In the genomic region with DNA sequence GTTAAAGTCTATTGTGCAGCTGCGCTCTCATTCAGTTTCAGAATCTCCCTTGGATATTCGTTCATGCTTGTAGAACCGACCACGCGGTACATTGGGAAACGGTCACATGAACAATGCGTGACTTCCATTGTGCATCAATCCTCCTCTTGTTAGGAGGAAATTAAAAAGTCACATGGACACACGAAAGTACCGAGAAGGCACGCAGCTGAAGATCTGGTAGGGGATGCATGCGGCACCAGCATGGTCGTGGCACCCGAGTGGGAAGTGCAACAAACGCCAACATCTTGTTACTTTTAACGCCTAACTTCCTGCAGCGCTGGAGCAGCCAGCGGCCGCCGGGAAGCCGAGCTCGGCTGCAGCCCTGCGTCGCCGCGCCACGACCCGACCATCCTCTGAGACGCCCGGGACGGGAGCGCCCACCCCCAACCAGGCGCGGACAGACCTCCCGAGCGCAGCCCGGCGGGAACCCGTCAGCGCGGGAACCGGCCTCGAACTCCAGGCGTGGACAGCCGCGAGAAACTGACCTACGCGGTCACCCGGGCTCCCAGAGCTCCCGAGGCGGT, we compare ENCODE assay signal across 8 cellular contexts.
DNase-seq lines count a peak whose midpoint lies in the region; ATAC-seq and TF ChIP-seq lines count a peak whose summit lies in the region.

No MANE protein-coding gene starts in this region.

- H3K4me3 ChIP-seq in DOHH2 (ENCODE audit: low read length) (peak overlapping the region; percentile 67), mucosa of stomach (ENCODE audit: low read length) (peak overlapping the region; percentile 67), subcutaneous abdominal adipose tissue (ENCODE audit: low read depth in 1 of 5, low read length in 5 of 5) (peak overlapping the region; percentile 54 to 92 (median 75))

- peaks cover 46% of the 10 kb centered on the region for H3K27me3 ChIP-seq in DOHH2 (ENCODE audit: control insufficient read depth, low read length)
- H3K27me3 ChIP-seq in mucosa of stomach (ENCODE audit: control insufficient read depth, insufficient read depth, low read length): no peaks in the 10 kb centered on the region
- H3K27me3 ChIP-seq in subcutaneous abdominal adipose tissue (ENCODE audit: control insufficient read depth in 5 of 5, insufficient read depth in 4 of 5, low read length in 5 of 5): no peaks in the 10 kb centered on the region

- peak overlapping the region; percentile 64 for H3K4me2 ChIP-seq in DOHH2 (ENCODE audit: low read length)

- H3K9ac ChIP-seq in mucosa of stomach (ENCODE audit: low read length) (peak overlapping the region; percentile 73), subcutaneous abdominal adipose tissue (ENCODE audit: low read length in 5 of 5) (peak overlapping the region in 3 of 5 donors; percentile 25 to 80 (median 62))

- H3K27ac ChIP-seq in DOHH2 (ENCODE audit: low read depth, low read length) (no peak overlapping the region), subcutaneous abdominal adipose tissue (ENCODE audit: low read depth, low read length) (peak overlapping the region; percentile 81)

- no peaks in the 10 kb centered on the region for H3F3A ChIP-seq in DOHH2 (ENCODE audit: control insufficient read depth, insufficient read depth)

- H3K36me3 ChIP-seq in DOHH2 (ENCODE audit: control insufficient read depth, low read length) (no peaks in the 10 kb centered on the region), mucosa of stomach (ENCODE audit: control insufficient read depth, insufficient read depth, low read length) (no peaks in the 10 kb centered on the region), subcutaneous abdominal adipose tissue (ENCODE audit: control insufficient read depth in 5 of 5, insufficient read depth in 5 of 5, low read length in 5 of 5) (no peaks in the 10 kb centered on the region)

- no peak for TF ChIP-seq CTCF in DOHH2 (IDR thresholded peaks at IDR 0.05; ENCODE audit: low read depth, low read length, poor library complexity, severe bottlenecking)

- no peaks in the 10 kb centered on the region for H3K79me2 ChIP-seq in DOHH2 (ENCODE audit: control insufficient read depth, low read length)

- DNase-seq in HS-27A (ENCODE audit: low read depth) (peak; percentile 38), NCI-H774 (lab: John Stamatoyannopoulos, UW) (peak; percentile 58), activated T-cell treated with anti-CD3 and anti-CD28 coated beads for 4 hours (peak; percentile 9), fibroblast of gingiva (ENCODE audit: low read depth) (peak; percentile 79)

- H3K9me3 ChIP-seq in DOHH2 (ENCODE audit: control insufficient read depth, insufficient read depth, low read length) (no peaks in the 10 kb centered on the region), mucosa of stomach (ENCODE audit: control insufficient read depth, low read length) (no peaks in the 10 kb centered on the region), subcutaneous abdominal adipose tissue (ENCODE audit: control insufficient read depth in 5 of 5, low read length in 5 of 5) (no peaks in the 10 kb centered on the region)

- no peak for ATAC-seq in GM19452 (IDR thresholded peaks at IDR 0.05; ENCODE audit: unreplicated experiment)

- H3K4me1 ChIP-seq in DOHH2 (ENCODE audit: control insufficient read depth, low read length) (peaks cover 13% of the 10 kb centered on the region), mucosa of stomach (ENCODE audit: control insufficient read depth, insufficient read depth, low read length) (peaks cover 6% of the 10 kb centered on the region), subcutaneous abdominal adipose tissue (ENCODE audit: control insufficient read depth in 5 of 5, insufficient read depth in 5 of 5, low read length in 5 of 5) (peaks cover 8 to 27% (median 17%) of the 10 kb centered on the region in 5 donors)

- no peaks in the 10 kb centered on the region for H3K9me2 ChIP-seq in DOHH2 (replicated peaks; ENCODE audit: control insufficient read depth, low read length)

- H4K20me1 ChIP-seq in DOHH2 (ENCODE audit: control insufficient read depth, insufficient read depth, low read depth, low read length): no peaks in the 10 kb centered on the region

Comparison
In these comparisons a context has a peak if more than half of its experiments do, and no peak if none do; other contexts are left out.
1. DNase-seq: peak in every context shown above with its lines; median percentile 79 in fibroblast of gingiva; 58 in NCI-H774; 38 in HS-27A; 9 in activated T-cell treated with anti-CD3 and anti-CD28 coated beads for 4 hours.